25 cellular contexts compared by ENCODE assay signal in genomic region chr4:40413396-40413795, GRCh38.
A peak's percentile ranks its signal among the peaks of the same experiment; 100 is the strongest.
DNase-seq lines count a peak whose midpoint lies in the region; ATAC-seq, FAIRE-seq and TF ChIP-seq lines count a peak whose summit lies in the region.
"Had no signal": no experiment of that assay in that cellular context is flagged by ENCODE, and none has a peak within 500 bp of the region (broad histone marks: within the 10 kb centered on the region; RNA-seq: fewer than 3 reads in every experiment).

No MANE protein-coding gene starts in this region.

- no peak for FAIRE-seq in bronchial epithelial cell (lab: Jason Lieb, UNC)
- FAIRE-seq: A204.1, GM12891, GM19239 had no signal

- peaks cover 3% of the 10 kb centered on the region for H3K4me1 Mint-ChIP-seq in T-helper 17 cell
- H3K4me1 Mint-ChIP-seq: CD4-positive, alpha-beta memory T cell; CD4-positive, CD25-positive, alpha-beta regulatory T cell; CD8-positive, alpha-beta memory T cell had no signal

- H3K27ac Mint-ChIP-seq in T-helper 17 cell: no peak overlapping the region
- H3K27ac Mint-ChIP-seq: CD14-positive monocyte; CD4-positive, alpha-beta memory T cell; CD4-positive, CD25-positive, alpha-beta regulatory T cell; CD8-positive, alpha-beta memory T cell had no signal

- H3K36me3 ChIP-seq in bronchial epithelial cell (ENCODE audit: control insufficient read depth, insufficient read depth, low read length): no peaks in the 10 kb centered on the region
- H3K36me3 ChIP-seq: BE2C, BLaER1 had no signal

- H3K36me3 Mint-ChIP-seq in T-helper 17 cell (ENCODE audit: low read depth): peaks cover 3% of the 10 kb centered on the region
- H3K36me3 Mint-ChIP-seq: CD14-positive monocyte; CD4-positive, alpha-beta memory T cell; CD4-positive, CD25-positive, alpha-beta regulatory T cell; CD8-positive, alpha-beta memory T cell had no signal

- no peak for TF ChIP-seq CTCF in bronchial epithelial cell (IDR thresholded peaks at IDR 0.05; ENCODE audit: insufficient read depth, low read length, severe bottlenecking)

- no peaks in the 10 kb centered on the region for H3K27me3 Mint-ChIP-seq in T-helper 17 cell

- H3K4me3 Mint-ChIP-seq in T-helper 17 cell: no peak overlapping the region
- H3K4me3 Mint-ChIP-seq: CD14-positive monocyte; CD4-positive, alpha-beta memory T cell; CD4-positive, CD25-positive, alpha-beta regulatory T cell; CD8-positive, alpha-beta memory T cell had no signal

- ATAC-seq in esophagus mucosa: peak; percentile 48
- ATAC-seq in T-helper 17 cell: no peak

- no peak overlapping the region for H3K4me3 ChIP-seq in bronchial epithelial cell (ENCODE audit: low read depth, low read length)
- H3K4me3 ChIP-seq: BLaER1 had no signal

- DNase-seq in bronchial epithelial cell (ENCODE audit: low read depth): peak; percentile 64
- DNase-seq in activated CD4-positive, alpha-beta T cell treated with anti-CD3 and anti-CD28 coated beads for 4 hours: no peak
- no peak for DNase-seq in T-helper 17 cell
- DNase-seq in hippocampal formation (lab: John Stamatoyannopoulos, UW): no peak
- DNase-seq: 8988T; ACHN; BE2C; C1 segment of cervical spinal cord; CD4-positive, alpha-beta memory T cell; CD4-positive, CD25-positive, alpha-beta regulatory T cell; CD8-positive, alpha-beta memory T cell; COR-L47; DMS 273 treated with DMSO at 0.1 percent for 48 hours; DMS153; DMS53; DMS79; DND-41; EL; GDM1 had no signal

- no peaks in the 10 kb centered on the region for H3K9me3 ChIP-seq in T-helper 17 cell (ENCODE audit: control insufficient read depth, low read length, poor library complexity, severe bottlenecking)
- H3K9me3 ChIP-seq: BE2C had no signal

- H3K27me3 ChIP-seq in bronchial epithelial cell (ENCODE audit: control insufficient read depth, insufficient read depth, low read length): no peaks in the 10 kb centered on the region
- H3K27me3 ChIP-seq: BE2C, BLaER1 had no signal
